In the genomic region with DNA sequence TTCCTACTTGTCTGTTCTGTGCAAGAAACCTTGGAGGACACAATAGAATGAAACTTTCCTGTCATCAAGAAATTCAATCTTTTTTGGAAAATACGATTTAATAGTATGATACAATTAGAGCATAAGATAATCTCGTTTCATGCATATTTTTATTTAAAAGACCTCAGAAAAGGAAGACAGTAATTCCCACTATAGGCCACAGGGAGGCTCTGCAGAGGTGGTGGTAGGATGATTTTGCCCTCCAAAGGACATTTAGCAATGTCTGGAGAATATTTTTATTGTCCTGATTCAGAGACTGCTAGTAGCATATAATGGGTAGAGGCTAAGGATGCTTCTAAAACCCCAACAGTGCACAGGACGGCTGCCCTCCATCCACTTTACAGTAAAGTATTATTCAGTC, we compare ENCODE assay signal across 11 cellular contexts.
DNase-seq lines count a peak whose midpoint lies in the region; ATAC-seq and TF ChIP-seq lines count a peak whose summit lies in the region.
"Had no signal": no experiment of that assay in that cellular context is flagged by ENCODE, and none has a peak within 500 bp of the region (broad histone marks: within the 10 kb centered on the region; RNA-seq: fewer than 3 reads in every experiment).

No MANE protein-coding gene starts in this region.

- DNase-seq in AG10803 (ENCODE audit: low read depth) = peak; percentile 0
- DNase-seq in H4 (ENCODE audit: low spot score) = peak; percentile 3
- DNase-seq in RWPE2 (ENCODE audit: low spot score) = no peak
- DNase-seq in iPS-NIHi7 (ENCODE audit: extremely low spot score) = peak; percentile 21
- DNase-seq in NCI-H2171 (lab: John Stamatoyannopoulos, UW) = no peak
- DNase-seq in GM10248 (ENCODE audit: extremely low spot score) = no peak
- no peak for DNase-seq in posterior vena cava (ENCODE audit: low spot score)
- DNase-seq: GDM1; naive thymus-derived CD8-positive, alpha-beta T cell; T-helper 1 cell had no signal

- intact Hi-C loops in posterior vena cava (cut with DNase I) = no loop called here

- ATAC-seq in RWPE2 (ENCODE audit: low read depth) (no peak), HG03354 (IDR thresholded peaks at IDR 0.05; ENCODE audit: poor library complexity, severe bottlenecking, unreplicated experiment) (no peak)
- ATAC-seq: naive thymus-derived CD8-positive, alpha-beta T cell had no signal

- peak; percentile 36 for TF ChIP-seq CTCF in AG10803 (conservative IDR thresholded peaks at IDR 0.05; ENCODE audit: low read length)
- TF ChIP-seq CTCF in RWPE2 (IDR thresholded peaks at IDR 0.05; ENCODE audit: poor library complexity, severe bottlenecking) = peak; percentile 23
- no peak for TF ChIP-seq CTCF in GM10248 (IDR thresholded peaks at IDR 0.05; ENCODE audit: control extremely low read depth, extremely low read depth, low read depth, missing control alignments)

- no peaks in the 10 kb centered on the region for H3K27me3 ChIP-seq in RWPE2 (ENCODE audit: insufficient read depth, poor library complexity, severe bottlenecking)

- no peaks in the 10 kb centered on the region for H3K4me1 ChIP-seq in RWPE2 (ENCODE audit: insufficient read depth, poor library complexity, severe bottlenecking)

- H3K27ac ChIP-seq in RWPE2 (ENCODE audit: poor library complexity, severe bottlenecking) = no peak overlapping the region

- POLR2A ChIA-PET in GM10248 (lab: Yijun Ruan, JAX) = no interaction called here

- CTCF ChIA-PET in GM10248 (lab: Yijun Ruan, JAX) = no interaction called here

- H3K9me3 ChIP-seq in RWPE2 (ENCODE audit: severe bottlenecking) = no peaks in the 10 kb centered on the region

- no peaks in the 10 kb centered on the region for H3K36me3 ChIP-seq in RWPE2 (ENCODE audit: low read depth)

- H3K4me3 ChIP-seq in AG10803 (ENCODE audit: low read length) (no peak overlapping the region), RWPE2 (ENCODE audit: severe bottlenecking) (no peak overlapping the region)

Comparison
In these comparisons a context has a peak if more than half of its experiments do, and no peak if none do; other contexts are left out.
1. DNase-seq: peak in AG10803 (single experiment), H4 (single experiment) and iPS-NIHi7 (single experiment); none in RWPE2 (single experiment), NCI-H2171 (single experiment), GM10248 (single experiment) and posterior vena cava (single experiment).